25 cellular contexts compared by ENCODE assay signal in genomic region chr7:63065684-63066083, GRCh38.
"Had no signal": no experiment of that assay in that cellular context is flagged by ENCODE, and none has a peak within 500 bp of the region (broad histone marks: within the 10 kb centered on the region; RNA-seq: fewer than 3 reads in every experiment).

No MANE protein-coding gene starts in this region.

- H3K27ac ChIP-seq: HL-60, SJSA1, SK-N-MC had no signal

- H3K36me3 ChIP-seq: SJSA1 had no signal

- H3K4me3 ChIP-seq: K562, SJSA1, SK-N-MC had no signal

- H3K9me3 ChIP-seq: SJSA1 had no signal

- H3K27ac Mint-ChIP-seq: IgD-negative memory B cell had no signal

- H3K27me3 Mint-ChIP-seq: IgD-negative memory B cell had no signal

- DNase-seq: MV-4-11, NCI-H1048, NCI-H1105, NCI-H1417, NCI-H1436 treated with DMSO at 0.1 percent for 48 hours, NCI-H1694, NCI-H1930, NCI-H2081 treated with DMSO at 0.1 percent for 48 hours, NCI-H2171, NCI-H226, NCI-H446, NCI-H510A, NCI-H524 treated with DMSO at 0.1 percent for 48 hours, NCI-H69, NCI-H774, Right ventricle myocardium superior, RPMI8226, SIG-M5 had no signal

- H3K4me1 ChIP-seq: SJSA1 had no signal

- FAIRE-seq: HTR-8/SVneo, K562, RCC 7860 had no signal

- H3K27me3 ChIP-seq: SJSA1 had no signal

- H3K4me1 Mint-ChIP-seq: IgD-negative memory B cell had no signal
